ENCODE assay signal across 23 cellular contexts in the genomic region with DNA sequence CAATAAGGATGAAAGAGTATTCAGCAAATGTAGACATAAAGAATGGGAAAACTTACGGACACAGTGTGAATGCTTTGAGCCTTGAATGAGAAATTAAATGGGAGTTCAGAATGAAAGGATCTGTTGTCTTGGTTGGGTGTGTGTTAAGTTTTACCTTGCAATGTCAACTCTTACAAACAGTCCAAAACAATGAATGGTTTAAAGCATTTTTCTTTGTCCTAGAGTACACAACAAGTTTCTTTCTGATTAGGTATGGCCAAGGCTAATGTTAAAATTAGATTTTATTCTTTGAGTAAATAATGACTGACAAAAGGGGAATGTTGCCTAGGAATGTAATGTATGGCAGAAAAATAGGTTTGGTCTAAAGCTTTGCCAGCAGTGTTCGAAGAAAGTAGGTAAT. TPM values are rescaled to one million over a fixed set of nuclear protein-coding genes. Genes with fewer than 3 reads are reported as not detected.
A peak's percentile ranks its signal among the peaks of the same experiment; 100 is the strongest.
DNase-seq lines count a peak whose midpoint lies in the region; ATAC-seq, FAIRE-seq and TF ChIP-seq lines count a peak whose summit lies in the region.
"Had no signal": no experiment of that assay in that cellular context is flagged by ENCODE, and none has a peak within 500 bp of the region (broad histone marks: within the 10 kb centered on the region; RNA-seq: fewer than 3 reads in every experiment).

No MANE protein-coding gene starts in this region.

- H3K4me1 Mint-ChIP-seq in CD4-positive, alpha-beta T cell (ENCODE audit: low read depth) = peaks cover 20% of the 10 kb centered on the region
- peaks cover 7% of the 10 kb centered on the region for H3K4me1 Mint-ChIP-seq in activated T-helper 17 cell treated with anti-CD3 and anti-CD28 coated beads, Interleukin-2, amount 50 U/mL, for 72 hours

- no peaks in the 10 kb centered on the region for H3K27me3 ChIP-seq in CD4-positive, alpha-beta T cell (ENCODE audit: control insufficient read depth, insufficient read depth, low read length)
- no peaks in the 10 kb centered on the region for H3K27me3 ChIP-seq in GM23248 (replicated peaks; ENCODE audit: insufficient read depth)
- no peaks in the 10 kb centered on the region for H3K27me3 ChIP-seq in osteoblast (ENCODE audit: insufficient read depth, low read length)
- H3K27me3 ChIP-seq: Peyer's patch had no signal

- no peaks in the 10 kb centered on the region for H3K9me3 Mint-ChIP-seq in CD4-positive, alpha-beta T cell
- no peaks in the 10 kb centered on the region for H3K9me3 Mint-ChIP-seq in activated T-helper 17 cell treated with anti-CD3 and anti-CD28 coated beads, Interleukin-2, amount 50 U/mL, for 72 hours
- H3K9me3 Mint-ChIP-seq: CD4-positive, alpha-beta memory T cell had no signal

- no peaks in the 10 kb centered on the region for H3K9me2 ChIP-seq in GM23248 (ENCODE audit: insufficient read depth)

- in situ Hi-C loops in GM23248 (cut with MboI) = no loop called here

- no peaks in the 10 kb centered on the region for H3K9me3 ChIP-seq in CD4-positive, alpha-beta T cell (ENCODE audit: control insufficient read depth, low read length)
- no peaks in the 10 kb centered on the region for H3K9me3 ChIP-seq in GM23248 (ENCODE audit: low read depth)
- no peaks in the 10 kb centered on the region for H3K9me3 ChIP-seq in osteoblast (ENCODE audit: low read depth, low read length)
- H3K9me3 ChIP-seq: Caco-2, Peyer's patch had no signal

- no peak for FAIRE-seq in D721Med (lab: Jason Lieb, UNC)
- FAIRE-seq: G401.6, GM12892, H54 had no signal

- POLR2A ChIA-PET in CD4-positive, alpha-beta T cell (lab: Charles Lee) = no interaction called here

- peaks cover 23% of the 10 kb centered on the region for H3K36me3 ChIP-seq in GM23248 (ENCODE audit: low read depth)
- H3K36me3 ChIP-seq in osteoblast (ENCODE audit: insufficient read depth, low read length) = peaks cover 37% of the 10 kb centered on the region

- H2AFZ ChIP-seq in GM23248 = no peak overlapping the region
- H2AFZ ChIP-seq in osteoblast (ENCODE audit: low read length) = no peak overlapping the region

- DNase-seq in CD4-positive, alpha-beta T cell = no peak
- DNase-seq in GM23248 (no peak), osteoblast (ENCODE audit: insufficient read length, low spot score, missing footprints) (no peak), D341Med (ENCODE audit: low spot score) (no peak), D721Med (ENCODE audit: insufficient read length, low spot score) (no peak), hypothalamus (lab: John Stamatoyannopoulos, UW) (no peak)
- DNase-seq: Caco-2; CD4-positive, alpha-beta memory T cell; DMS153; KBM-7; NCI-H1105; NCI-H146; NCI-H2081; NCI-H2171; NCI-H524 treated with DMSO at 0.1 percent for 48 hours; NCI-H82; Peyer's patch had no signal

- intact Hi-C loops in CD4-positive, alpha-beta T cell (cut with DNase I, micrococcal nuclease) = loop anchor here in 1 of 2 experiments (5.0 to 10.0 kb wide), 3 partner anchors 226 to 464 kb away; a partner anchor contains a TSS

- H3K36me3 Mint-ChIP-seq in CD4-positive, alpha-beta T cell (ENCODE audit: low read depth) = peaks cover 71% of the 10 kb centered on the region
- peaks cover 65% of the 10 kb centered on the region for H3K36me3 Mint-ChIP-seq in activated T-helper 17 cell treated with anti-CD3 and anti-CD28 coated beads, Interleukin-2, amount 50 U/mL, for 72 hours (ENCODE audit: low read depth)

- peaks cover 24% of the 10 kb centered on the region for H3F3A ChIP-seq in GM23248 (ENCODE audit: insufficient read depth)

- no peak overlapping the region for H3K27ac ChIP-seq in CD4-positive, alpha-beta T cell (ENCODE audit: low read depth, low read length)
- H3K27ac ChIP-seq in GM23248 = peak overlapping the region; percentile 62; the same call in 1 of the 2 replicates
- peak overlapping the region; percentile 13 for H3K27ac ChIP-seq in osteoblast (ENCODE audit: low read depth, low read length)

- no peak overlapping the region for H3K4me2 ChIP-seq in GM23248 (ENCODE audit: unreplicated experiment)
- no peak overlapping the region for H3K4me2 ChIP-seq in osteoblast (ENCODE audit: insufficient read depth, low read length)

- no peak overlapping the region for H3K4me3 ChIP-seq in GM23248
- no peak overlapping the region for H3K4me3 ChIP-seq in osteoblast (ENCODE audit: insufficient read depth, low read length)
- H3K4me3 ChIP-seq: Peyer's patch had no signal

- CTCF ChIA-PET in CD4-positive, alpha-beta T cell (lab: Charles Lee) = interaction anchor here (1.4 to 4.2 kb wide), 2 partner anchors 50 to 51 kb away, joined by 3 to 27 read pairs; no protein-coding TSS in a partner anchor

- peak overlapping the region; percentile 96 for H3K4me3 Mint-ChIP-seq in CD4-positive, alpha-beta T cell
- no peak overlapping the region for H3K4me3 Mint-ChIP-seq in activated T-helper 17 cell treated with anti-CD3 and anti-CD28 coated beads, Interleukin-2, amount 50 U/mL, for 72 hours

- 95 to 100% methylated on average over 2 of the region's 2 CpGs for WGBS in GM23248 (ENCODE audit: low coverage in 1 of 2, low lambda C conversion rate in 2 of 2, missing lambda C conversion rate in 2 of 2), 2 experiments

- no peak for TF ChIP-seq CTCF in CD4-positive, alpha-beta T cell (IDR thresholded peaks at IDR 0.05)
- no peak for TF ChIP-seq CTCF in osteoblast (IDR thresholded peaks at IDR 0.05; ENCODE audit: extremely low read depth, low read depth, low read length)
- TF ChIP-seq CTCF in D721Med (IDR thresholded peaks at IDR 0.05; ENCODE audit: insufficient read depth, missing control alignments) = no peak

- no peak overlapping the region for H3K27ac Mint-ChIP-seq in CD4-positive, alpha-beta T cell
- H3K27ac Mint-ChIP-seq in activated T-helper 17 cell treated with anti-CD3 and anti-CD28 coated beads, Interleukin-2, amount 50 U/mL, for 72 hours = peak overlapping the region; percentile 17

- no peak overlapping the region for H3K9ac ChIP-seq in GM23248

- H3K27me3 Mint-ChIP-seq in CD4-positive, alpha-beta T cell = no peaks in the 10 kb centered on the region
- no peaks in the 10 kb centered on the region for H3K27me3 Mint-ChIP-seq in activated T-helper 17 cell treated with anti-CD3 and anti-CD28 coated beads, Interleukin-2, amount 50 U/mL, for 72 hours
- H3K27me3 Mint-ChIP-seq: CD4-positive, alpha-beta memory T cell had no signal

- H4K20me1 ChIP-seq in GM23248 (ENCODE audit: insufficient read depth) = no peaks in the 10 kb centered on the region
- H4K20me1 ChIP-seq in osteoblast (ENCODE audit: insufficient read depth, low read length) = no peaks in the 10 kb centered on the region

- H3K79me2 ChIP-seq in GM23248 (ENCODE audit: insufficient read depth) (peaks cover 63% of the 10 kb centered on the region), osteoblast (ENCODE audit: insufficient read depth, low read length) (peaks cover 47% of the 10 kb centered on the region)

- H3K4me1 ChIP-seq in GM23248 (ENCODE audit: insufficient read depth) (peaks cover 32% of the 10 kb centered on the region), osteoblast (ENCODE audit: insufficient read depth, low read length) (peaks cover 25% of the 10 kb centered on the region)

- ATAC-seq in CD4-positive, alpha-beta T cell (ENCODE audit: poor library complexity) = no peak
- no peak for ATAC-seq in activated T-helper 17 cell treated with anti-CD3 and anti-CD28 coated beads, Interleukin-2, amount 50 U/mL, for 72 hours (replicated peaks)

RNA-seq across cellular contexts. Expression of a gene that starts 2.5 kb away (rescaled TPM):
- total RNA-seq in CD4-positive, alpha-beta T cell = 10 to 100 TPM; 82.9 to 86.2 TPM
- 33.9 and 36.5 TPM in 2 replicates for total RNA-seq in GM23248 (2014; rRNA removed; shearing (Covaris generic))
- 100 and 108 TPM in 2 replicates for polyA plus RNA-seq in GM23248 (2016; fragmentation: Nextera tagmentation; extraction: Ambion mirVana)
- total RNA-seq in activated T-helper 17 cell treated with anti-CD3 and anti-CD28 coated beads, Interleukin-2, amount 50 U/mL, for 72 hours = 10 to 100 TPM; 24.1 to 31.0 TPM
- 48.0 and 56.5 TPM in 2 replicates for total RNA-seq in osteoblast

RNA-seq across cellular contexts. Expression of a gene that starts 32.0 kb away (rescaled TPM):
- not detected for total RNA-seq in CD4-positive, alpha-beta T cell
- total RNA-seq in GM23248 (2014; rRNA removed; shearing (Covaris generic)) = not detected in 2 replicates
- polyA plus RNA-seq in GM23248 (2016; fragmentation: Nextera tagmentation; extraction: Ambion mirVana) = not detected in 2 replicates
- total RNA-seq in activated T-helper 17 cell treated with anti-CD3 and anti-CD28 coated beads, Interleukin-2, amount 50 U/mL, for 72 hours = not detected
- not detected in 2 replicates for total RNA-seq in osteoblast
- total RNA-seq: Caco-2; CD4-positive, alpha-beta memory T cell; Daoy; Peyer's patch had no signal
- polyA plus RNA-seq: BJ; CD4-positive, alpha-beta memory T cell had no signal

RNA-seq across cellular contexts. Expression of a gene that starts 53.4 kb away (rescaled TPM):
- 1 to 10 TPM; 1.1 to 1.5 TPM for total RNA-seq in CD4-positive, alpha-beta T cell
- not detected in 2 replicates for total RNA-seq in GM23248 (2014; rRNA removed; shearing (Covaris generic))
- polyA plus RNA-seq in GM23248 (2016; fragmentation: Nextera tagmentation; extraction: Ambion mirVana) = 0.25 and 0.83 TPM in 2 replicates
- total RNA-seq in activated T-helper 17 cell treated with anti-CD3 and anti-CD28 coated beads, Interleukin-2, amount 50 U/mL, for 72 hours = 1 to 10 TPM; 2.4 to 5.0 TPM
- total RNA-seq in osteoblast = 0.72 and 2.4 TPM in 2 replicates
